18 cellular contexts compared by ENCODE assay signal in the genomic region with DNA sequence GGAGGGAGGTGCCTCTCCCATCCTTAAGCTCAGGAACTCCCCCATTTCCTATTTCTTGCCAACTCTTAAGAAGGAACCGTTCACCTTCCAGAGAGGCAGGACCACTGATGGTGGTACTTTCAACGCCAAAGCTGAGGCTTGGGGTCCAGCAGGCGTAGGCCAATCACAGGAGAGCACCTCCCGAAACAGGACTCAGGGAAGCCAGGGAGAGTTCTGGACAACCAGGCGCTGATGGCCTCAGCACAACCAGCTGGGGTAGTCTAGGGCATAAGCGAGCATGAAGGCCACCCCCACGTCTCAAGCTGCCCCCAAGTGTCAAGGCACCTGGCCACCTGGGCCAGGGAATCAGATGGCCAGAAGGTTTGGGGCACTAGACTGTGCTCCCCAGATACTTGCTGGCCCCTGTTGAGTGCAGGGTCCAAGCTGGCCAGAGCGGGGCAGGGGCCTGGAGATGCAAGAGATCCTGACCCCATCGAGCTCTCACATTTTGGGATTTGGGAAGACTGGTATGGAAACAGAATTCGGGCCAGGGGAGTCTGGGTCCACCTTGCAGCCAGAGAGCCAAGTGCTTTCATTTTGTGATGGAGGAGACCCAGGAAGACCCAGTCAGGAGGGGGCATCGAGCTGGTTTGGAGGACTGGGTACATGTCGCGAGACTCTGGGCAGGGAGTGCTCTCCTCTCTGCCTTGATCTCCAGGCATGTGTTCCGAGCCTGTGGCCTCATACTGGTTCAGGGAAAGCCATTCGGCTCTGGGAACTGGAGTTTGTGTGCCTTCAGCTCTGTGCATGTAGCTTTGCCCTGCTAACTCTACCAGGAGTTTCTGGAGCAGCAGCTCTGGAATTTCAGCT. TPM values are rescaled to one million over a fixed set of nuclear protein-coding genes. Genes with fewer than 3 reads are reported as not detected.
DNase-seq lines count a peak whose midpoint lies in the region; ATAC-seq, FAIRE-seq and TF ChIP-seq lines count a peak whose summit lies in the region.
"Had no signal": no experiment of that assay in that cellular context is flagged by ENCODE, and none has a peak within 500 bp of the region (broad histone marks: within the 10 kb centered on the region; RNA-seq: fewer than 3 reads in every experiment).

No MANE protein-coding gene starts in this region.

- no peak overlapping the region for H2BK15ac ChIP-seq in neuronal stem cell (ENCODE audit: low read length)

- H3K4me3 Mint-ChIP-seq in CD14-positive monocyte, result peak overlapping the region; percentile 22 to 57
- H3K4me3 Mint-ChIP-seq in T-helper 17 cell, result peak overlapping the region; percentile 100
- peak overlapping the region; percentile 91 for H3K4me3 Mint-ChIP-seq in activated naive CD8-positive, alpha-beta T cell treated with anti-CD3 and anti-CD28 coated beads, Interleukin-2, amount 50 U/mL, for 24 hours
- H3K4me3 Mint-ChIP-seq: neural crest cell had no signal

- no peak overlapping the region for H3K14ac ChIP-seq in neuronal stem cell (ENCODE audit: low read length)

- H3K36me3 Mint-ChIP-seq in CD14-positive monocyte (no peaks in the 10 kb centered on the region), T-helper 17 cell (ENCODE audit: low read depth) (peaks cover 13% of the 10 kb centered on the region)
- H3K36me3 Mint-ChIP-seq in activated naive CD8-positive, alpha-beta T cell treated with anti-CD3 and anti-CD28 coated beads, Interleukin-2, amount 50 U/mL, for 24 hours (ENCODE audit: low read depth), result peaks cover 43% of the 10 kb centered on the region

- no peak for TF ChIP-seq CTCF in CD14-positive monocyte (IDR thresholded peaks at IDR 0.05)

- H3K18ac ChIP-seq in neuronal stem cell (ENCODE audit: low read length), result peak overlapping the region; percentile 8

- no peak overlapping the region for H4K8ac ChIP-seq in neuronal stem cell (ENCODE audit: low read depth, low read length)

- no peak overlapping the region for H3K4me2 ChIP-seq in neuronal stem cell (ENCODE audit: insufficient read depth, low read length, poor library complexity, severe bottlenecking)

- H3K4me1 Mint-ChIP-seq in CD14-positive monocyte (peaks cover 17% of the 10 kb centered on the region), T-helper 17 cell (peaks cover 39% of the 10 kb centered on the region)
- H3K4me1 Mint-ChIP-seq in activated naive CD8-positive, alpha-beta T cell treated with anti-CD3 and anti-CD28 coated beads, Interleukin-2, amount 50 U/mL, for 24 hours, result peaks cover 47% of the 10 kb centered on the region

- no peak overlapping the region for H3K27ac ChIP-seq in neuronal stem cell (replicated peaks; ENCODE audit: low read length)
- H3K27ac ChIP-seq: foreskin keratinocyte, SJCRH30, WERI-Rb-1 had no signal

- DNase-seq in CD14-positive monocyte (ENCODE audit: low spot score), result no peak
- DNase-seq in T-helper 17 cell, result no peak
- DNase-seq in activated naive CD8-positive, alpha-beta T cell treated with anti-CD3 and anti-CD28 coated beads, Interleukin-2, amount 50 U/mL, for 24 hours, result no peak
- DNase-seq in neuronal stem cell (ENCODE audit: low spot score), result no peak
- DNase-seq in frontal cortex (ENCODE audit: low spot score in 2 of 2), result no peak
- no peak for DNase-seq in DMS53 (lab: John Stamatoyannopoulos, UW)
- DNase-seq in NCI-H187 treated with DMSO at 0.1 percent for 48 hours (lab: John Stamatoyannopoulos, UW), result no peak
- DNase-seq in ureter (ENCODE audit: low spot score), result no peak
- DNase-seq: amniotic stem cell, dermis blood vessel endothelial cell, foreskin keratinocyte, HCEC 1CT, IMR-90, NCI-H1694, SJCRH30, WERI-Rb-1 had no signal

- no peaks in the 10 kb centered on the region for H3K36me3 ChIP-seq in neuronal stem cell (replicated peaks in 1 of 2; ENCODE audit: control insufficient read depth in 2 of 2, insufficient read depth in 2 of 2, low read length in 2 of 2)
- H3K36me3 ChIP-seq: SJCRH30, WERI-Rb-1 had no signal

- H3K9ac ChIP-seq in neuronal stem cell (ENCODE audit: low read depth, low read length, poor library complexity), result no peak overlapping the region

- ATAC-seq in T-helper 17 cell, result peak; percentile 35
- ATAC-seq in activated naive CD8-positive, alpha-beta T cell treated with anti-CD3 and anti-CD28 coated beads, Interleukin-2, amount 50 U/mL, for 24 hours, result peak; percentile 31
- ATAC-seq: foreskin keratinocyte had no signal

- no peak overlapping the region for H2BK12ac ChIP-seq in neuronal stem cell (ENCODE audit: low read length)

- H3K79me1 ChIP-seq in neuronal stem cell (ENCODE audit: low read depth, low read length), result no peaks in the 10 kb centered on the region

- no peak overlapping the region for H3K4ac ChIP-seq in neuronal stem cell (ENCODE audit: low read length)

- intact Hi-C loops in CD14-positive monocyte (cut with micrococcal nuclease), result no loop called here

- no CpG with 5 or more reads among the region's 15 CpGs for WGBS in neuronal stem cell (ENCODE audit: extremely low coverage in 2 of 2, insufficient read length in 2 of 2, insufficient replicate concordance in 1 of 2), 2 donors

- peak overlapping the region; percentile 6 for H3K23ac ChIP-seq in neuronal stem cell (ENCODE audit: low read depth, low read length, poor library complexity)

- peak overlapping the region in 1 of 2 donors; percentile 9 for H3K4me3 ChIP-seq in neuronal stem cell (ENCODE audit: low read length in 2 of 2)
- H3K4me3 ChIP-seq: SJCRH30 had no signal

- no peak overlapping the region for H2BK120ac ChIP-seq in neuronal stem cell (ENCODE audit: low read depth, low read length)

- H3K9me3 Mint-ChIP-seq in CD14-positive monocyte, result peaks cover 0 to 16% (median 10%) of the 10 kb centered on the region in 7 donors
- peaks cover 6% of the 10 kb centered on the region for H3K9me3 Mint-ChIP-seq in activated naive CD8-positive, alpha-beta T cell treated with anti-CD3 and anti-CD28 coated beads, Interleukin-2, amount 50 U/mL, for 24 hours

- H3K27me3 Mint-ChIP-seq in CD14-positive monocyte (ENCODE audit: low read depth in 3 of 3) (peaks cover 25 to 37% (median 28%) of the 10 kb centered on the region in 3 donors), T-helper 17 cell (no peaks in the 10 kb centered on the region)
- H3K27me3 Mint-ChIP-seq in activated naive CD8-positive, alpha-beta T cell treated with anti-CD3 and anti-CD28 coated beads, Interleukin-2, amount 50 U/mL, for 24 hours, result peaks cover 2% of the 10 kb centered on the region

- no peak overlapping the region for H2BK5ac ChIP-seq in neuronal stem cell (ENCODE audit: low read length)

- peak overlapping the region; percentile 20 for H4K91ac ChIP-seq in neuronal stem cell (ENCODE audit: low read depth, low read length, poor library complexity)

- no peak overlapping the region for H3K27ac Mint-ChIP-seq in CD14-positive monocyte
- peak overlapping the region; percentile 100 for H3K27ac Mint-ChIP-seq in T-helper 17 cell
- peak overlapping the region; percentile 98 for H3K27ac Mint-ChIP-seq in activated naive CD8-positive, alpha-beta T cell treated with anti-CD3 and anti-CD28 coated beads, Interleukin-2, amount 50 U/mL, for 24 hours

- no peaks in the 10 kb centered on the region for H3K9me3 ChIP-seq in T-helper 17 cell (ENCODE audit: control insufficient read depth, low read length, poor library complexity, severe bottlenecking)
- no peaks in the 10 kb centered on the region for H3K9me3 ChIP-seq in neuronal stem cell (replicated peaks in 1 of 2; ENCODE audit: control insufficient read depth in 2 of 2, insufficient read depth in 1 of 2, low read depth in 1 of 2, low read length in 2 of 2)
- H3K9me3 ChIP-seq: SJCRH30 had no signal

- peaks cover 0 to 3% of the 10 kb centered on the region in 2 donors for H3K4me1 ChIP-seq in neuronal stem cell (ENCODE audit: control insufficient read depth in 2 of 2, insufficient read depth in 1 of 2, low read depth in 1 of 2, low read length in 2 of 2)
- H3K4me1 ChIP-seq: foreskin keratinocyte had no signal

- H2AK5ac ChIP-seq in neuronal stem cell (ENCODE audit: low read depth, low read length), result no peak overlapping the region

- no peak overlapping the region for H2AFZ ChIP-seq in neuronal stem cell (ENCODE audit: low read length)

- FAIRE-seq in frontal cortex (lab: Jason Lieb, UNC), result no peak
- FAIRE-seq: islet of Langerhans had no signal

- peaks cover 0 to 40% (median 0%) of the 10 kb centered on the region in 3 experiments for H3K27me3 ChIP-seq in neuronal stem cell (ENCODE audit: control insufficient read depth in 3 of 3, insufficient read depth in 3 of 3, low read depth in 1 of 3, low read length in 3 of 3)

RNA-seq across cellular contexts. Expression of gene CD6, which starts 0.9 kb away (rescaled TPM):
- polyA plus RNA-seq in CD14-positive monocyte, result under 1 TPM; 0.39 TPM
- 100 to 1,000 TPM; 533 to 568 TPM for total RNA-seq in T-helper 17 cell
- 0.21 TPM for polyA plus RNA-seq in neuronal stem cell (2013, experiment 1 of 2)
- polyA plus RNA-seq in neuronal stem cell (2013, experiment 2 of 2), result 0.24 TPM
- 0.82 TPM for total RNA-seq in frontal cortex
- total RNA-seq in ureter, result 4.2 TPM
- total RNA-seq: dermis blood vessel endothelial cell, IMR-90, SJCRH30 had no signal
- polyA plus RNA-seq: IMR-90 had no signal

RNA-seq across cellular contexts. Expression of gene SLC15A3, which starts 20.4 kb away (rescaled TPM):
- 10 to 100 TPM; 27.1 to 35.0 TPM for polyA plus RNA-seq in CD14-positive monocyte
- total RNA-seq in T-helper 17 cell (10 to 100 TPM in 1 of 2 donors, 1 to 10 TPM in 1; 3.5 to 11.2 TPM), frontal cortex (3.3 TPM), ureter (32.3 TPM)
- 44.3 TPM for polyA plus RNA-seq in neuronal stem cell (2013, experiment 1 of 2)
- polyA plus RNA-seq in neuronal stem cell (2013, experiment 2 of 2), result 45.8 TPM

RNA-seq across cellular contexts. Expression of gene TMEM132A, which starts 48.1 kb away (rescaled TPM):
- under 1 TPM; 0.21 to 0.31 TPM for polyA plus RNA-seq in CD14-positive monocyte
- total RNA-seq in T-helper 17 cell, result not detected
- 90.5 TPM for polyA plus RNA-seq in neuronal stem cell (2013, experiment 1 of 2)
- polyA plus RNA-seq in neuronal stem cell (2013, experiment 2 of 2), result 91.3 TPM
- total RNA-seq in frontal cortex, result 131 TPM
- total RNA-seq in ureter, result 8.0 TPM

RNA-seq across cellular contexts. Expression of gene TMEM109, which starts 58.4 kb away (rescaled TPM):
- polyA plus RNA-seq in CD14-positive monocyte, result 100 to 1,000 TPM; 110 to 112 TPM
- total RNA-seq in T-helper 17 cell, result 10 to 100 TPM; 42.8 to 52.7 TPM
- 64.1 TPM for polyA plus RNA-seq in neuronal stem cell (2013, experiment 1 of 2)
- 63.1 TPM for polyA plus RNA-seq in neuronal stem cell (2013, experiment 2 of 2)
- total RNA-seq in frontal cortex, result 9.4 TPM
- total RNA-seq in ureter, result 86.8 TPM

Comparison
In these comparisons a context has a peak if more than half of its experiments do, and no peak if none do; other contexts are left out.
1. H3K27ac Mint-ChIP-seq: peak in T-helper 17 cell (single experiment) and activated naive CD8-positive, alpha-beta T cell treated with anti-CD3 and anti-CD28 coated beads, Interleukin-2, amount 50 U/mL, for 24 hours (single experiment); none in CD14-positive monocyte (0 of 7).
2. H3K4me3 Mint-ChIP-seq: peak in every context shown above with its lines; median percentile 100 in T-helper 17 cell; 91 in activated naive CD8-positive, alpha-beta T cell treated with anti-CD3 and anti-CD28 coated beads, Interleukin-2, amount 50 U/mL, for 24 hours; 40 in CD14-positive monocyte.
3. RNA of gene CD6, which starts 0.9 kb away (total RNA-seq): 533 to 568 TPM in T-helper 17 cell; 4.2 TPM in ureter (single experiment) and 0.82 TPM in frontal cortex (single experiment); every median in the first group is over 100 times any median in the second.
4. RNA of gene TMEM132A, which starts 48.1 kb away (total RNA-seq): 131 TPM in frontal cortex (single experiment); 8.0 TPM in ureter (single experiment) and not detected in T-helper 17 cell; every median in the first group is over 10 times any median in the second.